In the genomic region with DNA sequence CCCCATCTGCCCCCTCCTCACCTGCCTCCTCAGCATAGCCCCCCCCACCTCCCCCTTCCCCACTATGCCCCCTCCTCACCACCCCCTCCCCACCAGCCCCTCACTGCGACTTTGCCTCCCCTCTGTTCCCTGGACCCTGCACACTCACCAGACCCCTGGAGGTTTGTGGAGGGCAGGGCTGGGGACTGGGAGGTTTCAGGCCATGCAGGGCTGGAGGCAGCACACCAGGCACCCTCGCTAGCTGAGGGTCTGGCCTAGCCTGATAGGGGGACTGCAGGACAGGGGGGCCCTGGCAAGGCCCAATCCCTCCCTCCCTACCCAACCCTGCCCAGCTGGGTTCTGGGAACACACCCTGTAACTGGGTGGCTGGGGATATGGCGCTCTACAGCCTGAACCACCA, we compare ENCODE assay signal across 15 cellular contexts. TPM values are rescaled to one million over a fixed set of nuclear protein-coding genes. Genes with fewer than 3 reads are reported as not detected.
DNase-seq lines count a peak whose midpoint lies in the region; TF ChIP-seq lines count a peak whose summit lies in the region.
"Had no signal": no experiment of that assay in that cellular context is flagged by ENCODE, and none has a peak within 500 bp of the region (broad histone marks: within the 10 kb centered on the region; RNA-seq: fewer than 3 reads in every experiment).

No MANE protein-coding gene starts in this region.

- no peaks in the 10 kb centered on the region for H3K9me2 ChIP-seq in hepatocyte (replicated peaks; ENCODE audit: insufficient read depth)

- POLR2A ChIA-PET in RWPE1 (lab: Yijun Ruan, JAX; ENCODE audit: low non-redundant PET), result no interaction called here

- H3K4me1 ChIP-seq in endodermal cell (ENCODE audit: control insufficient read depth, insufficient read depth, low read length) (no peaks in the 10 kb centered on the region), hepatocyte (ENCODE audit: insufficient read depth) (peaks cover 28% of the 10 kb centered on the region)
- H3K4me1 ChIP-seq: HAP-1 had no signal

- H3K9me3 Mint-ChIP-seq in endodermal cell, result no peaks in the 10 kb centered on the region
- H3K9me3 Mint-ChIP-seq: CD4-positive, alpha-beta T cell; IgD-negative memory B cell had no signal

- H3K9me3 ChIP-seq in endodermal cell (ENCODE audit: control insufficient read depth, low read length), result no peaks in the 10 kb centered on the region
- no peaks in the 10 kb centered on the region for H3K9me3 ChIP-seq in hepatocyte (ENCODE audit: low read depth)
- H3K9me3 ChIP-seq: A549, Caco-2, HAP-1 had no signal

- DNase-seq in NCI-H82 (lab: John Stamatoyannopoulos, UW), result peak; percentile 37
- DNase-seq in NCI-H82 treated with DMSO at 0.1 percent for 48 hours (lab: John Stamatoyannopoulos, UW; ENCODE audit: unreplicated experiment), result no peak
- no peak for DNase-seq in RWPE1 (ENCODE audit: low spot score)
- peak; percentile 68 for DNase-seq in endodermal cell
- no peak for DNase-seq in NCI-H524 (lab: John Stamatoyannopoulos, UW)
- no peak for DNase-seq in hepatocyte (ENCODE audit: low spot score)
- no peak for DNase-seq in stimulated activated CD4-positive, alpha-beta T cell treated with anti-CD3 and anti-CD28 coated beads, Interleukin-12 subunit alpha, Interleukin-12 subunit beta, amount 100 ng/mL, for 4 hours

- no peak overlapping the region for H3K4me3 Mint-ChIP-seq in endodermal cell
- H3K4me3 Mint-ChIP-seq: CD4-positive, alpha-beta T cell had no signal

- H3K36me3 ChIP-seq in endodermal cell (ENCODE audit: control insufficient read depth, insufficient read depth, low read length) (peaks cover 6% of the 10 kb centered on the region), hepatocyte (replicated peaks; ENCODE audit: insufficient read depth, low read depth) (no peaks in the 10 kb centered on the region)

- no peak overlapping the region for H3K27ac Mint-ChIP-seq in endodermal cell
- H3K27ac Mint-ChIP-seq: CD4-positive, alpha-beta T cell; IgD-negative memory B cell had no signal

- no peaks in the 10 kb centered on the region for H4K20me1 ChIP-seq in hepatocyte (ENCODE audit: insufficient read depth, poor library complexity, severe bottlenecking)

- no peak for TF ChIP-seq CTCF in RWPE1 (conservative IDR thresholded peaks at IDR 0.05; ENCODE audit: low read depth)
- no peak for TF ChIP-seq CTCF in endodermal cell (conservative IDR thresholded peaks at IDR 0.05)
- TF ChIP-seq CTCF in hepatocyte (IDR thresholded peaks at IDR 0.05; ENCODE audit: poor library complexity), result no peak

- 71 to 83% methylated on average over 1 to 2 of the region's 3 CpGs for whole genome bisulfite sequencing in endodermal cell (ENCODE audit: insufficient coverage in 1 of 2, insufficient read length in 1 of 2), 2 experiments
- WGBS in hepatocyte (ENCODE audit: low lambda C conversion rate, missing lambda C conversion rate), result 63% methylated on average over 3 of the region's 3 CpGs

- no peak overlapping the region for H3K9ac ChIP-seq in endodermal cell (ENCODE audit: extremely low read depth, low read length, poor library complexity, severe bottlenecking)

- no peaks in the 10 kb centered on the region for H3K27me3 Mint-ChIP-seq in endodermal cell (ENCODE audit: insufficient read depth)
- H3K27me3 Mint-ChIP-seq: CD4-positive, alpha-beta T cell had no signal

- H3K4me2 ChIP-seq in hepatocyte, result no peak overlapping the region

- H3K27me3 ChIP-seq in endodermal cell (ENCODE audit: control insufficient read depth, insufficient read depth, low read length, poor library complexity, severe bottlenecking), result no peaks in the 10 kb centered on the region
- no peaks in the 10 kb centered on the region for H3K27me3 ChIP-seq in hepatocyte

- CTCF ChIA-PET in RWPE1 (lab: Yijun Ruan, JAX), result no interaction called here

- no peaks in the 10 kb centered on the region for H3K79me2 ChIP-seq in hepatocyte

- H3K36me3 Mint-ChIP-seq in endodermal cell (ENCODE audit: low read depth), result peaks cover 8% of the 10 kb centered on the region

- H3K27ac ChIP-seq in RWPE1, result peak overlapping the region; percentile 98
- no peak overlapping the region for H3K27ac ChIP-seq in endodermal cell (ENCODE audit: low read depth, low read length)
- H3K27ac ChIP-seq in hepatocyte, result no peak overlapping the region
- H3K27ac ChIP-seq: 22Rv1, C4-2B, HL-60 had no signal

- H2AFZ ChIP-seq in hepatocyte, result no peak overlapping the region

- no peaks in the 10 kb centered on the region for H3K4me1 Mint-ChIP-seq in endodermal cell
- H3K4me1 Mint-ChIP-seq: IgD-negative memory B cell had no signal

- no peak overlapping the region for H3K4me3 ChIP-seq in endodermal cell (ENCODE audit: low read length)
- H3K4me3 ChIP-seq in hepatocyte, result no peak overlapping the region
- H3K4me3 ChIP-seq: A549, HAP-1 had no signal

RNA-seq across cellular contexts. Expression of a gene that starts 28.0 kb away (rescaled TPM):
- total RNA-seq in endodermal cell (100 to 1,000 TPM; 113 to 182 TPM), hepatocyte (9.3 and 10.5 TPM in 2 replicates)
- 142 TPM for polyA plus RNA-seq in endodermal cell (2013, experiment 1 of 2)
- polyA plus RNA-seq in endodermal cell (2013, experiment 2 of 2), result 150 TPM
- 14.8 and 16.7 TPM in 2 replicates for polyA plus RNA-seq in hepatocyte

RNA-seq across cellular contexts. Expression of a gene that starts 28.2 kb away (rescaled TPM):
- total RNA-seq in endodermal cell (10 to 100 TPM; 33.6 to 41.7 TPM), hepatocyte (36.1 and 40.8 TPM in 2 replicates)
- polyA plus RNA-seq in endodermal cell (2013, experiment 1 of 2), result 32.2 TPM
- polyA plus RNA-seq in endodermal cell (2013, experiment 2 of 2), result 32.2 TPM
- polyA plus RNA-seq in hepatocyte, result 57.8 and 59.4 TPM in 2 replicates

RNA-seq across cellular contexts. Expression of a gene that starts 37.3 kb away (rescaled TPM):
- 10 to 100 TPM; 52.1 to 60.7 TPM for total RNA-seq in endodermal cell
- 50.7 TPM for polyA plus RNA-seq in endodermal cell (2013, experiment 1 of 2)
- 48.2 TPM for polyA plus RNA-seq in endodermal cell (2013, experiment 2 of 2)
- 48.2 and 82.5 TPM in 2 replicates for total RNA-seq in hepatocyte
- 81.8 and 84.0 TPM in 2 replicates for polyA plus RNA-seq in hepatocyte

RNA-seq across cellular contexts. Expression of a gene that starts 43.7 kb away (rescaled TPM):
- 100 to 1,000 TPM; 107 to 125 TPM for total RNA-seq in endodermal cell
- polyA plus RNA-seq in endodermal cell (2013, experiment 1 of 2), result 86.3 TPM
- 66.7 TPM for polyA plus RNA-seq in endodermal cell (2013, experiment 2 of 2)
- 70.0 and 82.0 TPM in 2 replicates for total RNA-seq in hepatocyte
- 99.8 and 132 TPM in 2 replicates for polyA plus RNA-seq in hepatocyte

Comparison
In these comparisons a context has a peak if more than half of its experiments do, and no peak if none do; other contexts are left out.
1. DNase-seq: peak in NCI-H82 (single experiment) and endodermal cell (single experiment); none in NCI-H82 treated with DMSO at 0.1 percent for 48 hours (single experiment), RWPE1 (single experiment), NCI-H524 (0 of 2), hepatocyte (single experiment) and stimulated activated CD4-positive, alpha-beta T cell treated with anti-CD3 and anti-CD28 coated beads, Interleukin-12 subunit alpha, Interleukin-12 subunit beta, amount 100 ng/mL, for 4 hours (single experiment).